In genomic region chr19:1112254-1113208, GRCh38 we compare ENCODE assay signal across 1 cellular context.
TF ChIP-seq lines count a peak whose summit lies in the region.

No MANE protein-coding gene starts in this region.

TF ChIP-seq in K562, 482 proteins besides CTCF, POLR2A, EP300 and RAD21 (continues in another document):
- TF ChIP-seq HNRNPL (IDR thresholded peaks at IDR 0.05; ENCODE audit: low read depth, low read length) = 0 out of 2 replicates have a peak, but pooled peaks have one; percentile 72
- peak; percentile 51; the same call in 1 of the 2 replicates for TF ChIP-seq NR2C2 (CRISPR knock-in tag; IDR thresholded peaks at IDR 0.05)
- TF ChIP-seq NR2C2 (tag; IDR thresholded peaks at IDR 0.05) = no peak
- peak; percentile 20; the same call in 1 of the 2 replicates for TF ChIP-seq EP400 (IDR thresholded peaks at IDR 0.05)
- TF ChIP-seq FIP1L1 (IDR thresholded peaks at IDR 0.05; ENCODE audit: low read depth, low read length, poor library complexity, severe bottlenecking) = peak; percentile 12
- TF ChIP-seq NR1H2 (CRISPR knock-in tag; IDR thresholded peaks at IDR 0.05) = peak; percentile 63; the same call in 1 of the 2 replicates
- TF ChIP-seq RREB1 (CRISPR knock-in tag; IDR thresholded peaks at IDR 0.05) = no peak
- TF ChIP-seq NFXL1 (CRISPR knock-in tag; IDR thresholded peaks at IDR 0.05) = no peak
- peak; percentile 89 for TF ChIP-seq ZNF592 (IDR thresholded peaks at IDR 0.05)
- TF ChIP-seq SP2 (IDR thresholded peaks at IDR 0.05; ENCODE audit: extremely low read depth, low read depth, low read length, poor library complexity, severe bottlenecking) = peak; percentile 4
- TF ChIP-seq ESRRA (IDR thresholded peaks at IDR 0.05; ENCODE audit: borderline replicate concordance, low read depth) = peak; percentile 88
- TF ChIP-seq HDAC1 (IDR thresholded peaks at IDR 0.05) = peak in 1 of 2 experiments; percentile 45; a peak in 2 of 4 replicates
- 0 out of 2 replicates have a peak, but pooled peaks have one; percentile 33 for TF ChIP-seq CREB3L1 (IDR thresholded peaks at IDR 0.05; ENCODE audit: borderline replicate concordance, low read depth)
- no peak for TF ChIP-seq ZNF696 (CRISPR knock-in tag; conservative IDR thresholded peaks at IDR 0.05)
- TF ChIP-seq ILK (tag; IDR thresholded peaks at IDR 0.05; ENCODE audit: borderline replicate concordance, low read depth) = no peak
- no peak for TF ChIP-seq AFF1 (IDR thresholded peaks at IDR 0.05; ENCODE audit: low read depth in 1 of 2, partially characterized antibody in 2 of 2)
- peak; percentile 44; the same call in 1 of the 2 replicates for TF ChIP-seq MITF (IDR thresholded peaks at IDR 0.05)
- no peak for TF ChIP-seq ZNF445 (CRISPR knock-in tag; IDR thresholded peaks at IDR 0.05; ENCODE audit: low read depth)
- TF ChIP-seq ZNF740 (CRISPR knock-in tag; IDR thresholded peaks at IDR 0.05) = no peak
- peak in 1 of 2 experiments; percentile 50; a peak in 1 of 4 replicates for TF ChIP-seq ZNF740 (tag; IDR thresholded peaks at IDR 0.05)
- TF ChIP-seq MAZ (CRISPR knock-in tag; conservative IDR thresholded peaks at IDR 0.05 in 1 of 2, IDR thresholded peaks at IDR 0.05 in 1 of 2) = peak in 1 of 2 experiments; percentile 50; a peak in 1 of 4 replicates
- peak; percentile 26 for TF ChIP-seq ARHGAP35 (IDR thresholded peaks at IDR 0.05; ENCODE audit: partially characterized antibody)
- TF ChIP-seq TRIM28 (IDR thresholded peaks at IDR 0.05) = no peak
- TF ChIP-seq RB1 (IDR thresholded peaks at IDR 0.05; ENCODE audit: low read depth) = peak; percentile 46; the same call in 1 of the 2 replicates
- TF ChIP-seq NRF1 (conservative IDR thresholded peaks at IDR 0.05 in 1 of 2, IDR thresholded peaks at IDR 0.05 in 1 of 2) = peak in 1 of 2 experiments; percentile 42; a peak in 2 of 4 replicates
- TF ChIP-seq ZNF57 (CRISPR knock-in tag; IDR thresholded peaks at IDR 0.05) = peak; percentile 41; the same call in 1 of the 2 replicates
- TF ChIP-seq NELFE (IDR thresholded peaks at IDR 0.05; ENCODE audit: insufficient read depth, insufficient read length) = no peak
- 0 out of 2 replicates have a peak, but pooled peaks have one; percentile 9 for TF ChIP-seq FOXP1 (CRISPR knock-in tag; IDR thresholded peaks at IDR 0.05)
- TF ChIP-seq DACH1 (IDR thresholded peaks at IDR 0.05; ENCODE audit: partially characterized antibody) = no peak
- TF ChIP-seq REST (CRISPR knock-in tag; IDR thresholded peaks at IDR 0.05; ENCODE audit: low read depth) = no peak
- no peak for TF ChIP-seq DNMT1 (IDR thresholded peaks at IDR 0.05)
- no peak for TF ChIP-seq TFE3 (CRISPR knock-in tag; IDR thresholded peaks at IDR 0.05)
- TF ChIP-seq BHLHE40 (IDR thresholded peaks at IDR 0.05; ENCODE audit: low read length) = peak; percentile 64
